In the genomic region with DNA sequence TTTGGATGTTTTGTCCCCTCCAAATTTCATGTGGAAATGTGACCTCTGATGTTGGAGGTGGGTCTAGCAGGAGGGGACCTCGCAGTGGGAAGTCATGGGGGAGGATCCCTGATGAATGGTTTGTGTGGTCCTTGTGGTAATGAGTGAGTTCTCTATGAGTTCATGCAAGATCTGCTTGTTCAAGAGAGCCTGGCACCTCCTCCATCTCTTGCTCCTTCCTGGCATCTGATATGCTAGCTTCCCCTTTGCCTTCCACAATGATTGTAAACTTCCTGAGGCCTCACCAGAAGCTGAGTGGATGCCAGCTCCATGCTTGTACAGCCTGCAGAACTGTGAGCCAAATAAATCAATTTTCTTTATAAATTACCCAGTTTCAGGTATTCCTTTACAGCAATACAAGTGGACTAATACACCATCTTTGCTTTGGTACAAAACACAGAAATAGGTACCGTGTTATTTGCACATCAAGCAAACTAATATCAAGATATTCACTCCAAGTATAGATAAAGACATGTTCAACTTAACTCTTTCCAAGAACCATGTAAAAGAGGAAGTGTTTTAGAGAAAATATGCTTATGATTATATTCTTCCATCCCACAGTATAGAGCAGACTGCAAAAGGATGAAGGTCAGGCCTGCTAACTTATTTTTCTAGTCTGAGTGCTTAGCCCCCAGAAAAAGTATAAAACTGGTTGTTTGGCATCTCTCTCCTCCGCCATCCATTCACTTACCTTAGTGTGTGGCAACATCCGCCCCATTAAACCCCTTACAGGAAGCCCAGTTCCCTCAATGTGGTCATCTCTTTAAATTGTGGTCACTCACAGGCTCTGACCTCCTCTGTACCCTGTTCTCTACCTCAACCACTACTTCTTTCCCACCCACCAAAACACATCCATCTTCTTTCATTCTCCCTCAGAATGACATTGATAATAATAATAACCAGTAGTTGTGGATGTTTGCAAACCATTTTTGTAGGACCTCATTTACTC, we compare ENCODE assay signal across 19 cellular contexts. TPM values are rescaled to one million over a fixed set of nuclear protein-coding genes. Genes with fewer than 3 reads are reported as not detected.
DNase-seq lines count a peak whose midpoint lies in the region; ATAC-seq and TF ChIP-seq lines count a peak whose summit lies in the region.
"Had no signal": no experiment of that assay in that cellular context is flagged by ENCODE, and none has a peak within 500 bp of the region (broad histone marks: within the 10 kb centered on the region; RNA-seq: fewer than 3 reads in every experiment).

No MANE protein-coding gene starts in this region.

- ATAC-seq in activated T-cell treated with anti-CD3 and anti-CD28 coated beads, Interleukin-2, amount 50 U/mL, for 72 hours (replicated peaks in 1 of 2): no peak
- ATAC-seq in activated naive CD8-positive, alpha-beta T cell treated with anti-CD3 and anti-CD28 coated beads, Interleukin-2, amount 10 ng/mL, durations not matched to agents 7 days and 5 days (ENCODE audit: low read depth): peak; percentile 64
- ATAC-seq in upper lobe of right lung (peak; percentile 36), gastroesophageal sphincter (no peak)
- ATAC-seq: gastrocnemius medialis, GM23338, left colon, right cardiac atrium had no signal

- peak overlapping the region; percentile 3 for H3K27ac Mint-ChIP-seq in activated T-cell treated with anti-CD3 and anti-CD28 coated beads, Interleukin-2, amount 50 U/mL, for 72 hours
- peak overlapping the region; percentile 56 for H3K27ac Mint-ChIP-seq in activated naive CD8-positive, alpha-beta T cell treated with anti-CD3 and anti-CD28 coated beads, Interleukin-2, amount 10 ng/mL, durations not matched to agents 7 days and 5 days
- H3K27ac Mint-ChIP-seq: GM23338 had no signal

- H3K4me3 ChIP-seq in upper lobe of right lung (no peak overlapping the region), gastroesophageal sphincter (no peak overlapping the region)
- H3K4me3 ChIP-seq: gastrocnemius medialis, GM23338 had no signal

- WGBS in gastroesophageal sphincter (ENCODE audit: low coverage in 1 of 2), 2 donors: 76 to 96% methylated on average over 4 of the region's 4 CpGs

- peak overlapping the region in 1 of 2 donors; percentile 31 for H3K4me3 Mint-ChIP-seq in activated T-cell treated with anti-CD3 and anti-CD28 coated beads, Interleukin-2, amount 50 U/mL, for 72 hours
- H3K4me3 Mint-ChIP-seq in activated naive CD8-positive, alpha-beta T cell treated with anti-CD3 and anti-CD28 coated beads, Interleukin-2, amount 10 ng/mL, durations not matched to agents 7 days and 5 days: peak overlapping the region; percentile 34
- H3K4me3 Mint-ChIP-seq: GM23338 had no signal

- peaks cover 9 to 11% of the 10 kb centered on the region in 2 donors for H3K9me3 Mint-ChIP-seq in activated T-cell treated with anti-CD3 and anti-CD28 coated beads, Interleukin-2, amount 50 U/mL, for 72 hours
- peaks cover 24% of the 10 kb centered on the region for H3K9me3 Mint-ChIP-seq in activated naive CD8-positive, alpha-beta T cell treated with anti-CD3 and anti-CD28 coated beads, Interleukin-2, amount 10 ng/mL, durations not matched to agents 7 days and 5 days
- H3K9me3 Mint-ChIP-seq: GM23338 had no signal

- DNase-seq in activated T-cell treated with anti-CD3 and anti-CD28 coated beads, Interleukin-2, amount 50 U/mL, for 72 hours: no peak
- no peak for DNase-seq in activated T-cell treated with anti-CD3 and anti-CD28 coated beads, Interleukin-2, amount 50 U/mL, for 48 hours
- DNase-seq in NOMO-1 treated with dmso at 0.1 percent for 144 hours (lab: John Stamatoyannopoulos, UW; ENCODE audit: unreplicated experiment) (peak; percentile 9), upper lobe of right lung (no peak), dedifferentiated amniotic fluid mesenchymal stem cell (ENCODE audit: extremely low spot score) (no peak)
- no peak for DNase-seq in activated naive CD8-positive, alpha-beta T cell treated with anti-CD3 and anti-CD28 coated beads, Interleukin-2, amount 10 ng/mL, durations not matched to agents 7 days and 5 days
- no peak for DNase-seq in effector CD8-positive, alpha-beta T cell (lab: John Stamatoyannopoulos, UW)
- DNase-seq: activated CD4-positive, CD25-positive, alpha-beta regulatory T cell; activated CD8-positive, alpha-beta memory T cell treated with anti-CD3 and anti-CD28 coated beads, Interleukin-2, amount 50 U/mL, for 4 hours; dermis blood vessel endothelial cell; erythroblast; gastrocnemius medialis; left colon; NCI-H1092 treated with DMSO at 0.1 percent for 48 hours; NCI-H526 treated with DMSO at 0.1 percent for 48 hours; right cardiac atrium; substantia nigra had no signal

- intact Hi-C loops in upper lobe of right lung (cut with DNase I): no loop called here

- H3K4me1 ChIP-seq in upper lobe of right lung (peaks cover 6% of the 10 kb centered on the region), gastroesophageal sphincter (no peaks in the 10 kb centered on the region)
- H3K4me1 ChIP-seq: gastrocnemius medialis had no signal

- H3K27me3 Mint-ChIP-seq in activated T-cell treated with anti-CD3 and anti-CD28 coated beads, Interleukin-2, amount 50 U/mL, for 72 hours (ENCODE audit: low read depth): no peaks in the 10 kb centered on the region
- no peaks in the 10 kb centered on the region for H3K27me3 Mint-ChIP-seq in activated naive CD8-positive, alpha-beta T cell treated with anti-CD3 and anti-CD28 coated beads, Interleukin-2, amount 10 ng/mL, durations not matched to agents 7 days and 5 days

- no peaks in the 10 kb centered on the region for H3K36me3 ChIP-seq in upper lobe of right lung
- H3K36me3 ChIP-seq in gastroesophageal sphincter: no peaks in the 10 kb centered on the region
- H3K36me3 ChIP-seq: gastrocnemius medialis had no signal

- TF ChIP-seq POLR2A in gastroesophageal sphincter (IDR thresholded peaks at IDR 0.05): no peak

- no peaks in the 10 kb centered on the region for H3K27me3 ChIP-seq in upper lobe of right lung
- no peaks in the 10 kb centered on the region for H3K27me3 ChIP-seq in gastroesophageal sphincter
- H3K27me3 ChIP-seq: gastrocnemius medialis had no signal

- no peak overlapping the region for H3K27ac ChIP-seq in upper lobe of right lung
- H3K27ac ChIP-seq in gastroesophageal sphincter: no peak overlapping the region
- H3K27ac ChIP-seq: gastrocnemius medialis had no signal

- no peak for TF ChIP-seq EP300 in gastroesophageal sphincter (IDR thresholded peaks at IDR 0.05)

- peaks cover 90% of the 10 kb centered on the region for H3K4me1 Mint-ChIP-seq in activated T-cell treated with anti-CD3 and anti-CD28 coated beads, Interleukin-2, amount 50 U/mL, for 72 hours (ENCODE audit: low read depth)
- peaks cover 50% of the 10 kb centered on the region for H3K4me1 Mint-ChIP-seq in activated naive CD8-positive, alpha-beta T cell treated with anti-CD3 and anti-CD28 coated beads, Interleukin-2, amount 10 ng/mL, durations not matched to agents 7 days and 5 days
- H3K4me1 Mint-ChIP-seq: GM23338 had no signal

- POLR2A ChIA-PET in activated naive CD8-positive, alpha-beta T cell treated with anti-CD3 and anti-CD28 coated beads, Interleukin-2, amount 10 ng/mL, durations not matched to agents 7 days and 5 days (lab: Charles Lee): interaction anchor here (0.8 kb wide), 1 partner anchor 9 kb away, joined by 3 read pairs; no protein-coding TSS in a partner anchor

- H3K36me3 Mint-ChIP-seq in activated T-cell treated with anti-CD3 and anti-CD28 coated beads, Interleukin-2, amount 50 U/mL, for 72 hours (ENCODE audit: insufficient read depth in 2 of 2): peaks cover 33 to 64% of the 10 kb centered on the region in 2 donors
- peaks cover 71% of the 10 kb centered on the region for H3K36me3 Mint-ChIP-seq in activated naive CD8-positive, alpha-beta T cell treated with anti-CD3 and anti-CD28 coated beads, Interleukin-2, amount 10 ng/mL, durations not matched to agents 7 days and 5 days

- H3K9me3 ChIP-seq in upper lobe of right lung (no peaks in the 10 kb centered on the region), gastroesophageal sphincter (peaks cover 0 to 11% (median 0%) of the 10 kb centered on the region in 3 donors)
- H3K9me3 ChIP-seq: gastrocnemius medialis had no signal

- no peak for TF ChIP-seq CTCF in upper lobe of right lung (IDR thresholded peaks at IDR 0.05)
- no peak for TF ChIP-seq CTCF in gastroesophageal sphincter (IDR thresholded peaks at IDR 0.05)

RNA-seq across cellular contexts. Expression of gene ARAP2, which starts 6.7 kb away (rescaled TPM):
- total RNA-seq in activated T-cell treated with anti-CD3 and anti-CD28 coated beads, Interleukin-2, amount 50 U/mL, for 72 hours: 10 to 100 TPM; 70.8 to 96.5 TPM
- total RNA-seq in activated naive CD8-positive, alpha-beta T cell treated with anti-CD3 and anti-CD28 coated beads, Interleukin-2, amount 10 ng/mL, durations not matched to agents 7 days and 5 days: 10 to 100 TPM; 63.7 to 70.3 TPM
- 57.2 TPM for total RNA-seq in upper lobe of right lung
- 10 to 100 TPM; 12.4 to 23.4 (median 14.4) TPM for total RNA-seq in gastroesophageal sphincter

RNA-seq across cellular contexts. Expression of gene DTHD1, which starts 43.8 kb away (rescaled TPM):
- 10 to 100 TPM in 1 of 2 donors, 1 to 10 TPM in 1; 7.9 to 13.5 TPM for total RNA-seq in activated T-cell treated with anti-CD3 and anti-CD28 coated beads, Interleukin-2, amount 50 U/mL, for 72 hours
- 1 to 10 TPM; 4.7 to 5.4 TPM for total RNA-seq in activated naive CD8-positive, alpha-beta T cell treated with anti-CD3 and anti-CD28 coated beads, Interleukin-2, amount 10 ng/mL, durations not matched to agents 7 days and 5 days
- total RNA-seq in upper lobe of right lung: 0.55 TPM
- under 1 TPM in 2 of 4 donors, not detected in 2; 0.15 to 0.81 TPM for total RNA-seq in gastroesophageal sphincter
- total RNA-seq: dermis blood vessel endothelial cell, GM23338 had no signal

Comparison
In these comparisons a context has a peak if more than half of its experiments do, and no peak if none do; other contexts are left out.
1. ATAC-seq: peak in activated naive CD8-positive, alpha-beta T cell treated with anti-CD3 and anti-CD28 coated beads, Interleukin-2, amount 10 ng/mL, durations not matched to agents 7 days and 5 days (single experiment) and upper lobe of right lung (single experiment); none in activated T-cell treated with anti-CD3 and anti-CD28 coated beads, Interleukin-2, amount 50 U/mL, for 72 hours (0 of 2) and gastroesophageal sphincter (single experiment).